ENCODE assay signal across 2 cellular contexts in the genomic region with DNA sequence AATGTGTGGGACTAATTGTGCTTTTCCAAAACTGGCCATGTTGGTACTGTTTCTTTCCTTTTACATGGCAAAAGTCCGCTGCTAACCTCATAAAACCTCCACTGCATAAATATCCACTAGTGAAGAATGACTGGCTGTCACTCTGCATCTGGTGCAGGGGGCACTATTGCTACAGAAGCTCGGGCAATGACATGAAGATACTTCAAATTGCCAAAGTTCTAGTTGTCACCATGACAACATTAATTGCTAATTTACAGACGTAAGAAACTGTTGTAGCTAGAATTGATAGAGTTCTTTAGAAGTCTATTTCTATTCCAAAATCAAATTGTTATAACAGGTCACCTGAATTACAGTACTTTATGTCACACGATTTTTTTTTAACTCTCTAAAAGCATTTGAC.
TF ChIP-seq lines count a peak whose summit lies in the region.

No MANE protein-coding gene starts in this region.

TF ChIP-seq in WTC11, 78 proteins besides CTCF, POLR2A, EP300 and RAD21:
- TF ChIP-seq USF1 (CRISPR knock-in tag; IDR thresholded peaks at IDR 0.05), result no peak
- no peak for TF ChIP-seq TCF7 (CRISPR knock-in tag; IDR thresholded peaks at IDR 0.05; ENCODE audit: low read depth)
- no peak for TF ChIP-seq SMAD4 (CRISPR knock-in tag; IDR thresholded peaks at IDR 0.05)
- TF ChIP-seq CREB1 (CRISPR knock-in tag; IDR thresholded peaks at IDR 0.05), result no peak
- no peak for TF ChIP-seq HMGXB4 (CRISPR knock-in tag; IDR thresholded peaks at IDR 0.05)
- no peak for TF ChIP-seq CBFB (CRISPR knock-in tag; IDR thresholded peaks at IDR 0.05; ENCODE audit: low read depth)
- TF ChIP-seq, protein P1, sequence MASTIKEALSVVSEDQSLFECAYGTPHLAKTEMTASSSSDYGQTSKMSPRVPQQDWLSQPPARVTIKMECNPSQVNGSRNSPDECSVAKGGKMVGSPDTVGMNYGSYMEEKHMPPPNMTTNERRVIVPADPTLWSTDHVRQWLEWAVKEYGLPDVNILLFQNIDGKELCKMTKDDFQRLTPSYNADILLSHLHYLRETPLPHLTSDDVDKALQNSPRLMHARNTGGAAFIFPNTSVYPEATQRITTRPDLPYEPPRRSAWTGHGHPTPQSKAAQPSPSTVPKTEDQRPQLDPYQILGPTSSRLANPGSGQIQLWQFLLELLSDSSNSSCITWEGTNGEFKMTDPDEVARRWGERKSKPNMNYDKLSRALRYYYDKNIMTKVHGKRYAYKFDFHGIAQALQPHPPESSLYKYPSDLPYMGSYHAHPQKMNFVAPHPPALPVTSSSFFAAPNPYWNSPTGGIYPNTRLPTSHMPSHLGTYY (CRISPR knock-in tag; IDR thresholded peaks at IDR 0.05), result no peak
- no peak for TF ChIP-seq AFF4 (CRISPR knock-in tag; IDR thresholded peaks at IDR 0.05; ENCODE audit: borderline replicate concordance)
- TF ChIP-seq FOXK1 (CRISPR knock-in tag; IDR thresholded peaks at IDR 0.05), result no peak
- TF ChIP-seq ZNF138 (CRISPR knock-in tag; conservative IDR thresholded peaks at IDR 0.05), result no peak
- no peak for TF ChIP-seq NR2C2 (CRISPR knock-in tag; IDR thresholded peaks at IDR 0.05)
- TF ChIP-seq SMAD3 (CRISPR knock-in tag; IDR thresholded peaks at IDR 0.05; ENCODE audit: borderline replicate concordance), result no peak

TF ChIP-seq in HepG2, 621 proteins besides CTCF, POLR2A, EP300 and RAD21 (continues in another document):
- TF ChIP-seq HMGXB4 (CRISPR knock-in tag; IDR thresholded peaks at IDR 0.05; ENCODE audit: borderline replicate concordance in 1 of 2, low read depth in 1 of 2) (0 out of 4 replicates have a peak, but pooled peaks of 1 of the 2 experiments have one; percentile 28), TEAD3 (CRISPR knock-in tag; optimal IDR thresholded peaks at IDR 0.05; ENCODE audit: borderline replicate concordance) (peak; percentile 39), RFX3 (CRISPR knock-in tag; IDR thresholded peaks at IDR 0.05) (peak; percentile 59), KLF16 (CRISPR knock-in tag; IDR thresholded peaks at IDR 0.05) (0 out of 4 replicates have a peak, but pooled peaks of 1 of the 2 experiments have one; percentile 26), RFX1 (IDR thresholded peaks at IDR 0.05) (peak; percentile 63), RXRB (CRISPR knock-in tag; IDR thresholded peaks at IDR 0.05; ENCODE audit: borderline replicate concordance) (peak; percentile 46; the same call in 1 of the 2 replicates), SMC3 (IDR thresholded peaks at IDR 0.05; ENCODE audit: low read length) (peak; percentile 62; the same call in 1 of the 2 replicates), ZNF136 (CRISPR knock-in tag; IDR thresholded peaks at IDR 0.05; ENCODE audit: low read depth) (no peak), CEBPB (IDR thresholded peaks at IDR 0.05; ENCODE audit: borderline replicate concordance, low read depth, low read length) (0 out of 2 replicates have a peak, but pooled peaks have one; percentile 38), ZBTB4 (CRISPR knock-in tag; IDR thresholded peaks at IDR 0.05; ENCODE audit: borderline replicate concordance) (no peak), IRF2 (CRISPR knock-in tag; IDR thresholded peaks at IDR 0.05) (0 out of 2 replicates have a peak, but pooled peaks have one; percentile 43), CCAR2 (optimal IDR thresholded peaks at IDR 0.05; ENCODE audit: low read depth, low read length) (no peak), ZNF816 (CRISPR knock-in tag; IDR thresholded peaks at IDR 0.05; ENCODE audit: borderline replicate concordance) (0 out of 2 replicates have a peak, but pooled peaks have one; percentile 60), CEBPG (CRISPR knock-in tag; IDR thresholded peaks at IDR 0.05) (peak; percentile 23; the same call in 1 of the 2 replicates), THRA (CRISPR knock-in tag; IDR thresholded peaks at IDR 0.05; ENCODE audit: borderline replicate concordance) (peak; percentile 40; the same call in 1 of the 2 replicates), PHF5A (CRISPR knock-in tag; IDR thresholded peaks at IDR 0.05; ENCODE audit: low read depth, unreplicated experiment) (no peak), ZNF563 (CRISPR knock-in tag; IDR thresholded peaks at IDR 0.05) (no peak), ZNF24 (IDR thresholded peaks at IDR 0.05) (0 out of 2 replicates have a peak, but pooled peaks have one; percentile 0), U2AF2 (IDR thresholded peaks at IDR 0.05; ENCODE audit: low read depth, low read length) (no peak), STAG1 (CRISPR knock-in tag; IDR thresholded peaks at IDR 0.05) (peak; percentile 91), PBX2 (CRISPR knock-in tag; IDR thresholded peaks at IDR 0.05) (0 out of 2 replicates have a peak, but pooled peaks have one; percentile 34), SAP130 (CRISPR knock-in tag; IDR thresholded peaks at IDR 0.05; ENCODE audit: low read depth) (peak; percentile 80), CBX5 (CRISPR knock-in tag; IDR thresholded peaks at IDR 0.05; ENCODE audit: borderline replicate concordance) (no peak), ZNF350 (CRISPR knock-in tag; IDR thresholded peaks at IDR 0.05; ENCODE audit: borderline replicate concordance, low read depth) (no peak), RERE (CRISPR knock-in tag; IDR thresholded peaks at IDR 0.05; ENCODE audit: low read depth) (no peak)
- TF ChIP-seq, protein P2, sequence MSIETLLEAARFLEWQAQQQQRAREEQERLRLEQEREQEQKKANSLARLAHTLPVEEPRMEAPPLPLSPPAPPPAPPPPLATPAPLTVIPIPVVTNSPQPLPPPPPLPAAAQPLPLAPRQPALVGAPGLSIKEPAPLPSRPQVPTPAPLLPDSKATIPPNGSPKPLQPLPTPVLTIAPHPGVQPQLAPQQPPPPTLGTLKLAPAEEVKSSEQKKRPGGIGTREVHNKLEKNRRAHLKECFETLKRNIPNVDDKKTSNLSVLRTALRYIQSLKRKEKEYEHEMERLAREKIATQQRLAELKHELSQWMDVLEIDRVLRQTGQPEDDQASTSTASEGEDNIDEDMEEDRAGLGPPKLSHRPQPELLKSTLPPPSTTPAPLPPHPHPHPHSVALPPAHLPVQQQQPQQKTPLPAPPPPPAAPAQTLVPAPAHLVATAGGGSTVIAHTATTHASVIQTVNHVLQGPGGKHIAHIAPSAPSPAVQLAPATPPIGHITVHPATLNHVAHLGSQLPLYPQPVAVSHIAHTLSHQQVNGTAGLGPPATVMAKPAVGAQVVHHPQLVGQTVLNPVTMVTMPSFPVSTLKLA (IDR thresholded peaks at IDR 0.05), result no peak
- TF ChIP-seq, protein P3, sequence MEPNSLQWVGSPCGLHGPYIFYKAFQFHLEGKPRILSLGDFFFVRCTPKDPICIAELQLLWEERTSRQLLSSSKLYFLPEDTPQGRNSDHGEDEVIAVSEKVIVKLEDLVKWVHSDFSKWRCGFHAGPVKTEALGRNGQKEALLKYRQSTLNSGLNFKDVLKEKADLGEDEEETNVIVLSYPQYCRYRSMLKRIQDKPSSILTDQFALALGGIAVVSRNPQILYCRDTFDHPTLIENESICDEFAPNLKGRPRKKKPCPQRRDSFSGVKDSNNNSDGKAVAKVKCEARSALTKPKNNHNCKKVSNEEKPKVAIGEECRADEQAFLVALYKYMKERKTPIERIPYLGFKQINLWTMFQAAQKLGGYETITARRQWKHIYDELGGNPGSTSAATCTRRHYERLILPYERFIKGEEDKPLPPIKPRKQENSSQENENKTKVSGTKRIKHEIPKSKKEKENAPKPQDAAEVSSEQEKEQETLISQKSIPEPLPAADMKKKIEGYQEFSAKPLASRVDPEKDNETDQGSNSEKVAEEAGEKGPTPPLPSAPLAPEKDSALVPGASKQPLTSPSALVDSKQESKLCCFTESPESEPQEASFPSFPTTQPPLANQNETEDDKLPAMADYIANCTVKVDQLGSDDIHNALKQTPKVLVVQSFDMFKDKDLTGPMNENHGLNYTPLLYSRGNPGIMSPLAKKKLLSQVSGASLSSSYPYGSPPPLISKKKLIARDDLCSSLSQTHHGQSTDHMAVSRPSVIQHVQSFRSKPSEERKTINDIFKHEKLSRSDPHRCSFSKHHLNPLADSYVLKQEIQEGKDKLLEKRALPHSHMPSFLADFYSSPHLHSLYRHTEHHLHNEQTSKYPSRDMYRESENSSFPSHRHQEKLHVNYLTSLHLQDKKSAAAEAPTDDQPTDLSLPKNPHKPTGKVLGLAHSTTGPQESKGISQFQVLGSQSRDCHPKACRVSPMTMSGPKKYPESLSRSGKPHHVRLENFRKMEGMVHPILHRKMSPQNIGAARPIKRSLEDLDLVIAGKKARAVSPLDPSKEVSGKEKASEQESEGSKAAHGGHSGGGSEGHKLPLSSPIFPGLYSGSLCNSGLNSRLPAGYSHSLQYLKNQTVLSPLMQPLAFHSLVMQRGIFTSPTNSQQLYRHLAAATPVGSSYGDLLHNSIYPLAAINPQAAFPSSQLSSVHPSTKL (CRISPR knock-in tag; IDR thresholded peaks at IDR 0.05), result peak; percentile 34; the same call in 1 of the 2 replicates
